ENCODE assay signal across 23 cellular contexts in the genomic region with DNA sequence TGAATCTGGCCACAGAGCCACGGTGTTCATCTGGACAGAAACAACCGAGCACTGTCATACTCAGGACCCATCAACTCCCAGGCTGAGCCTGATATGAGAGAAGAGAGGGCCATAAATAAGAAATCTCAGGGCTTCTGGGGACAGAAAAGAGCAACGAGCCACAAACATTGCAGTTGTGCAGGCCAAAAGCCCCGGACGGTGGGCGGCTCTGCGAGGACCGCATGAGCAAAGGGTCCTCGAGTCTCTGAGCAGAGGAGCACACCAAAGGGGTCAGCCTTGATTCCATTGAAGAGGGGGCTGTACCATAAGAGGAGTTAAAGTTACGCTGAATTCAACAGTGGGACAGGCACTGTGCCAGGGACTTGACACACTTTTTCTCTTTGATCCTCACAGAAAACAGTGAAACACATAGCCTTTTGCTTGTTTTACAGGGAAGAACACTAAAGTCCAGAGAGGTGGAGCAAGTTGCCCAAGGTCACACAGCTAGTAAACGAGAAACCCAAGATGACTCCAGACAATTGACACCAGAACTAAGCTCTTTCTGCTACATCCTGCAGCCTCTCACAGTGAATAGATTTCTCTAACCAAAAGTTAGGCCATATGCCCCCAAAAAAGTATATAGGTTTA.
"Had no signal": no experiment of that assay in that cellular context is flagged by ENCODE, and none has a peak within 500 bp of the region (broad histone marks: within the 10 kb centered on the region; RNA-seq: fewer than 3 reads in every experiment).

No MANE protein-coding gene starts in this region.

- H3K9me3 Mint-ChIP-seq: activated CD4-positive, alpha-beta memory T cell treated with anti-CD3 and anti-CD28 coated beads for 36 hours; activated naive CD4-positive, alpha-beta T cell treated with anti-CD3 and anti-CD28 coated beads, Interleukin-2, amount 10 ng/mL, durations not matched to agents 7 days and 5 days; activated naive CD8-positive, alpha-beta T cell treated with anti-CD3 and anti-CD28 coated beads, Interleukin-2, amount 50 U/mL, for 24 hours; activated T-helper 1 cell treated with anti-CD3 and anti-CD28 coated beads, Interleukin-12 subunit alpha, Interleukin-12 subunit beta, Interleukin-2, Interleukin-4 antibody, amounts not matched to agents 30 ng/mL and 10 ng/mL and 1 ng/mL, durations not matched to agents 14 hours and 24 hours and 36 hours; naive thymus-derived CD8-positive, alpha-beta T cell had no signal

- H3K4me1 Mint-ChIP-seq: activated CD4-positive, alpha-beta T cell treated with anti-CD3 and anti-CD28 coated beads for 36 hours; activated naive CD4-positive, alpha-beta T cell treated with anti-CD3 and anti-CD28 coated beads, Interleukin-2, amount 10 ng/mL, durations not matched to agents 7 days and 5 days; activated naive CD8-positive, alpha-beta T cell treated with anti-CD3 and anti-CD28 coated beads, Interleukin-2, amount 50 U/mL, for 24 hours had no signal

- H3K9me3 ChIP-seq: gastroesophageal sphincter, testis, transverse colon had no signal

- DNase-seq: activated CD4-positive, alpha-beta memory T cell treated with anti-CD3 and anti-CD28 coated beads for 36 hours; activated CD4-positive, alpha-beta T cell treated with anti-CD3 and anti-CD28 coated beads for 36 hours; activated CD4-positive, CD25-positive, alpha-beta regulatory T cell; activated CD8-positive, alpha-beta memory T cell treated with anti-CD3 and anti-CD28 coated beads, Interleukin-2, amount 50 U/mL, for 4 hours; activated naive CD4-positive, alpha-beta T cell treated with anti-CD3 and anti-CD28 coated beads, Interleukin-2, amount 10 ng/mL, durations not matched to agents 7 days and 5 days; activated naive CD8-positive, alpha-beta T cell treated with anti-CD3 and anti-CD28 coated beads, Interleukin-2, amount 50 U/mL, for 24 hours; activated T-cell treated with anti-CD3 and anti-CD28 coated beads, Interleukin-2, amount 50 U/mL, for 1 hour; amygdala; effector CD8-positive, alpha-beta T cell; erythroblast; islet precursor cell; left colon; mesenchymal stem cell; naive thymus-derived CD8-positive, alpha-beta T cell; right cardiac atrium; stimulated activated CD4-positive, alpha-beta T cell treated with anti-CD3 and anti-CD28 coated beads, Interleukin-12 subunit alpha, Interleukin-12 subunit beta, amount 100 ng/mL, for 4 hours; stimulated activated CD4-positive, alpha-beta T cell treated with anti-CD3 and anti-CD28 coated beads, Interleukin-4, amount 100 ng/mL, for 1 hour; stimulated activated naive CD8-positive, alpha-beta T cell treated with anti-CD3 and anti-CD28 coated beads, Interleukin-15, Interleukin-2, amounts not matched to agents 100 U/mL and 50 U/mL, for 24 hours; testis; transverse colon had no signal

- ATAC-seq: activated CD4-positive, alpha-beta T cell treated with anti-CD3 and anti-CD28 coated beads for 36 hours; activated naive CD8-positive, alpha-beta T cell treated with anti-CD3 and anti-CD28 coated beads, Interleukin-2, amount 50 U/mL, for 24 hours; gastroesophageal sphincter; left colon; naive thymus-derived CD8-positive, alpha-beta T cell; stimulated activated naive CD8-positive, alpha-beta T cell treated with anti-CD3 and anti-CD28 coated beads, Interleukin-15, Interleukin-2, amounts not matched to agents 100 U/mL and 50 U/mL, for 24 hours had no signal

- H3K79me2 ChIP-seq: hepatocyte had no signal

- H3K4me1 ChIP-seq: gastroesophageal sphincter, transverse colon had no signal

- H2AFZ ChIP-seq: hepatocyte had no signal

- H3K4me2 ChIP-seq: hepatocyte had no signal

- H3K27me3 ChIP-seq: gastroesophageal sphincter, hepatocyte, testis, transverse colon had no signal

- H3K36me3 ChIP-seq: gastroesophageal sphincter, transverse colon had no signal

- H3K4me3 Mint-ChIP-seq: activated CD4-positive, alpha-beta memory T cell treated with anti-CD3 and anti-CD28 coated beads for 36 hours; activated CD4-positive, alpha-beta T cell treated with anti-CD3 and anti-CD28 coated beads for 36 hours; activated naive CD4-positive, alpha-beta T cell treated with anti-CD3 and anti-CD28 coated beads, Interleukin-2, amount 10 ng/mL, durations not matched to agents 7 days and 5 days; activated naive CD8-positive, alpha-beta T cell treated with anti-CD3 and anti-CD28 coated beads, Interleukin-2, amount 50 U/mL, for 24 hours; activated T-helper 1 cell treated with anti-CD3 and anti-CD28 coated beads, Interleukin-12 subunit alpha, Interleukin-12 subunit beta, Interleukin-2, Interleukin-4 antibody, amounts not matched to agents 30 ng/mL and 10 ng/mL and 1 ng/mL, durations not matched to agents 14 hours and 24 hours and 36 hours; naive thymus-derived CD8-positive, alpha-beta T cell had no signal

- H3K36me3 Mint-ChIP-seq: activated CD4-positive, alpha-beta memory T cell treated with anti-CD3 and anti-CD28 coated beads for 36 hours; activated naive CD4-positive, alpha-beta T cell treated with anti-CD3 and anti-CD28 coated beads, Interleukin-2, amount 10 ng/mL, durations not matched to agents 7 days and 5 days; naive thymus-derived CD8-positive, alpha-beta T cell had no signal

- H3K4me3 ChIP-seq: gastroesophageal sphincter, hepatocyte, testis, transverse colon had no signal

- H3K27ac ChIP-seq: gastroesophageal sphincter, hepatocyte, transverse colon had no signal

- H3K27ac Mint-ChIP-seq: activated CD4-positive, alpha-beta memory T cell treated with anti-CD3 and anti-CD28 coated beads for 36 hours; activated CD4-positive, alpha-beta T cell treated with anti-CD3 and anti-CD28 coated beads for 36 hours; activated naive CD4-positive, alpha-beta T cell treated with anti-CD3 and anti-CD28 coated beads, Interleukin-2, amount 10 ng/mL, durations not matched to agents 7 days and 5 days; activated naive CD8-positive, alpha-beta T cell treated with anti-CD3 and anti-CD28 coated beads, Interleukin-2, amount 50 U/mL, for 24 hours; activated T-helper 1 cell treated with anti-CD3 and anti-CD28 coated beads, Interleukin-12 subunit alpha, Interleukin-12 subunit beta, Interleukin-2, Interleukin-4 antibody, amounts not matched to agents 30 ng/mL and 10 ng/mL and 1 ng/mL, durations not matched to agents 14 hours and 24 hours and 36 hours had no signal

- H3K27me3 Mint-ChIP-seq: activated CD4-positive, alpha-beta memory T cell treated with anti-CD3 and anti-CD28 coated beads for 36 hours; activated naive CD8-positive, alpha-beta T cell treated with anti-CD3 and anti-CD28 coated beads, Interleukin-2, amount 50 U/mL, for 24 hours had no signal
